ENCODE assay signal across 17 cellular contexts in genomic region chr4:76376534-76376933, GRCh38. TPM values are rescaled to one million over a fixed set of nuclear protein-coding genes. Genes with fewer than 3 reads are reported as not detected.
"Had no signal": no experiment of that assay in that cellular context is flagged by ENCODE, and none has a peak within 500 bp of the region (broad histone marks: within the 10 kb centered on the region; RNA-seq: fewer than 3 reads in every experiment).

No MANE protein-coding gene starts in this region.

- FAIRE-seq: astrocyte, bronchial epithelial cell had no signal

- H3K4me3 ChIP-seq: smooth muscle cell, transverse colon had no signal

- H3K27ac ChIP-seq: foreskin keratinocyte, transverse colon had no signal

- DNase-seq: activated CD4-positive, alpha-beta T cell treated with anti-CD3 and anti-CD28 coated beads, Interleukin-2, amount 50 U/mL, for 48 hours; activated CD4-positive, CD25-positive, alpha-beta regulatory T cell treated with anti-CD3 and anti-CD28 coated beads, Interleukin-2, amount 50 U/mL, for 72 hours; activated naive CD4-positive, alpha-beta T cell treated with anti-CD3 and anti-CD28 coated beads, Interleukin-2, amount 50 U/mL, for 16 hours; dermis blood vessel endothelial cell; effector memory CD8-positive, alpha-beta T cell; foreskin keratinocyte; immature natural killer cell; left ventricle myocardium superior; mesenchymal stem cell; nucleus accumbens; right cardiac atrium; stimulated activated naive CD8-positive, alpha-beta T cell treated with anti-CD3 and anti-CD28 coated beads, Interleukin-15, Interleukin-2, amounts not matched to agents 100 U/mL and 50 U/mL, for 24 hours; transverse colon had no signal

- H3K36me3 ChIP-seq: transverse colon had no signal

- H3K4me1 ChIP-seq: foreskin keratinocyte had no signal

- H3K9me3 ChIP-seq: transverse colon had no signal

- ATAC-seq: effector memory CD8-positive, alpha-beta T cell; foreskin keratinocyte; left ventricle myocardium superior; natural killer cell treated with Interleukin-12 subunit alpha and Interleukin-12 subunit beta and Interleukin-15 and Interleukin-18, amount 100 ng/mL, for 72 hours; right cardiac atrium; stimulated activated naive CD8-positive, alpha-beta T cell treated with anti-CD3 and anti-CD28 coated beads, Interleukin-15, Interleukin-2, amounts not matched to agents 100 U/mL and 50 U/mL, for 24 hours had no signal

RNA-seq across cellular contexts. Expression of gene CCDC158, which starts 44.4 kb away (rescaled TPM):
- total RNA-seq: astrocyte; dermis blood vessel endothelial cell; foreskin keratinocyte; natural killer cell treated with Interleukin-12 subunit alpha and Interleukin-12 subunit beta and Interleukin-15 and Interleukin-18, amount 100 ng/mL, for 72 hours; smooth muscle cell had no signal
- polyA plus RNA-seq: foreskin keratinocyte, immature natural killer cell, smooth muscle cell had no signal

RNA-seq across cellular contexts. Expression of gene SHROOM3, which starts 58.5 kb away (rescaled TPM):
- total RNA-seq: natural killer cell treated with Interleukin-12 subunit alpha and Interleukin-12 subunit beta and Interleukin-15 and Interleukin-18, amount 100 ng/mL, for 72 hours had no signal
- polyA plus RNA-seq: immature natural killer cell had no signal
